Comparison of ENCODE assay signal across 8 cellular contexts in genomic region chr11:66592457-66593302, GRCh38. TPM values are rescaled to one million over a fixed set of nuclear protein-coding genes. Genes with fewer than 3 reads are reported as not detected.
DNase-seq lines count a peak whose midpoint lies in the region; ATAC-seq, FAIRE-seq and TF ChIP-seq lines count a peak whose summit lies in the region.

Gene CCDC87, minus strand, starts transcription at chr11:66593063. Its CDS starts 48 bp downstream, at chr11:66593015.
Gene CCS, plus strand, starts transcription at chr11:66593185. Its CDS starts 77 bp downstream, at chr11:66593262.

- peak; percentile 45 to 68; a peak in 3 of 4 replicates for TF ChIP-seq RAD21 in H1 (IDR thresholded peaks at IDR 0.05 in 1 of 2, conservative IDR thresholded peaks at IDR 0.05 in 1 of 2; ENCODE audit: low read depth in 2 of 2, low read length in 2 of 2)

- peak within 1 kb of the TSS; percentile 96 for H3K27ac Mint-ChIP-seq in activated CD8-positive, alpha-beta memory T cell treated with anti-CD3 and anti-CD28 coated beads, Interleukin-2, amount 10 ng/mL, durations not matched to agents 7 days and 5 days
- peak within 1 kb of the TSS; percentile 100 for H3K27ac Mint-ChIP-seq in mesothelial cell of epicardium

- in situ Hi-C loops in Caki2 (cut with HindIII; ENCODE audit: low pct_unique_long_range_greater_than_20kb, low sequenced_read_pairs), result no loop called here

- peak within 1 kb of the TSS; percentile 60 to 92 for H3K4me2 ChIP-seq in H1 (ENCODE audit: insufficient read depth in 1 of 2, low read depth in 2 of 2, low read length in 2 of 2)

- H2BK12ac ChIP-seq in H1 (ENCODE audit: low read depth, low read length), result peak within 1 kb of the TSS; percentile 79

- peak within 1 kb of the TSS; percentile 50 for H4K91ac ChIP-seq in H1 (replicated peaks; ENCODE audit: insufficient read length, low read length)

- H2BK15ac ChIP-seq in H1 (ENCODE audit: low read length), result no peak within 1 kb of the TSS

- peaks cover 0 to 11% (median 7%) of the 10 kb centered on the region in 4 experiments; a peak in 6 of 7 replicates for H3K4me1 ChIP-seq in H1 (replicated peaks in 1 of 4; ENCODE audit: control insufficient read depth in 3 of 4, insufficient read depth in 4 of 4, low read length in 3 of 4)

- 0 out of 3 replicates have a peak, but pooled peaks of 1 of the 2 experiments have one; percentile 14 for TF ChIP-seq EP300 in H1 (IDR thresholded peaks at IDR 0.05; ENCODE audit: borderline replicate concordance in 1 of 2, low read depth in 2 of 2, low read length in 2 of 2)

- H2AK5ac ChIP-seq in H1 (ENCODE audit: low read depth, low read length), result peak within 1 kb of the TSS; percentile 95; the same call in 1 of the 2 replicates

- 21% methylated on average over 66 of the region's 68 CpGs; no CpG with 5 or more reads in 1 of the 2 experiments for WGBS in H1 (ENCODE audit: extremely low coverage in 1 of 2, insufficient coverage in 1 of 2, insufficient read length in 1 of 2, insufficient replicate concordance in 2 of 2, low coverage in 1 of 2, low lambda C conversion rate in 2 of 2, missing lambda C conversion rate in 1 of 2), 2 experiments

- no peak within 1 kb of the TSS for H3K23ac ChIP-seq in H1 (ENCODE audit: insufficient read length)

- H3K9me3 Mint-ChIP-seq in activated CD8-positive, alpha-beta memory T cell treated with anti-CD3 and anti-CD28 coated beads, Interleukin-2, amount 10 ng/mL, durations not matched to agents 7 days and 5 days (ENCODE audit: low read depth), result no peaks in the 10 kb centered on the region
- H3K9me3 Mint-ChIP-seq in mesothelial cell of epicardium, result peaks cover 7% of the 10 kb centered on the region

- ATAC-seq in GM21360 (IDR thresholded peaks at IDR 0.05; ENCODE audit: unreplicated experiment), result peak; percentile 86
- peak; percentile 98 for ATAC-seq in activated CD8-positive, alpha-beta memory T cell treated with anti-CD3 and anti-CD28 coated beads, Interleukin-2, amount 10 ng/mL, durations not matched to agents 7 days and 5 days

- H3K9ac ChIP-seq in H1 (replicated peaks in 1 of 4; ENCODE audit: extremely low read depth in 1 of 4, low read depth in 3 of 4, low read length in 3 of 4), result peak within 1 kb of the TSS in 3 of 4 experiments; percentile 52 to 70 (median 67); a peak in 5 of 7 replicates

- no peak for FAIRE-seq in H1 (lab: Jason Lieb, UNC)

- H3K9me3 ChIP-seq in H1 (ENCODE audit: insufficient read depth in 2 of 2, low read depth in 1 of 2, low read length in 1 of 2), result peaks cover 9 to 17% of the 10 kb centered on the region in 2 experiments

- peak; percentile 91 to 99 (median 91) for TF ChIP-seq CTCF in H1 (IDR thresholded peaks at IDR 0.05; ENCODE audit: control extremely low read depth in 1 of 3, insufficient read depth in 1 of 3, low read depth in 1 of 3, low read length in 3 of 3)
- TF ChIP-seq CTCF in mesothelial cell of epicardium (IDR thresholded peaks at IDR 0.05; ENCODE audit: unreplicated experiment), result peak; percentile 48

- peak within 1 kb of the TSS; percentile 94 for H4K8ac ChIP-seq in H1 (ENCODE audit: extremely low read depth, insufficient read depth, low read length)

- peak within 1 kb of the TSS; percentile 61 for H4K5ac ChIP-seq in H1 (ENCODE audit: insufficient read length, low read depth, low read length)

- peak within 1 kb of the TSS; percentile 56; the same call in 1 of the 2 replicates for H3K18ac ChIP-seq in H1 (ENCODE audit: extremely low read depth, low read length)

- peak within 1 kb of the TSS; percentile 94 for H3K4me3 Mint-ChIP-seq in activated CD8-positive, alpha-beta memory T cell treated with anti-CD3 and anti-CD28 coated beads, Interleukin-2, amount 10 ng/mL, durations not matched to agents 7 days and 5 days
- peak within 1 kb of the TSS; percentile 100 for H3K4me3 Mint-ChIP-seq in mesothelial cell of epicardium

- DNase-seq in Caki2 (ENCODE audit: low read depth) (peak; percentile 90), HT1080 (ENCODE audit: low read depth) (peak; percentile 92), H1 (ENCODE audit: low read depth in 1 of 2, low spot score in 2 of 2) (peak; percentile 85 to 98), mesothelial cell of epicardium (ENCODE audit: low spot score in 2 of 2, unreplicated experiment in 2 of 2) (peak; percentile 98 to 99)
- peak; percentile 97 for DNase-seq in NK-92 treated with Interleukin-12 subunit alpha and Interleukin-12 subunit beta, amount 100 ng/mL, for 24 hours (lab: John Stamatoyannopoulos, UW)
- DNase-seq in activated CD8-positive, alpha-beta memory T cell treated with anti-CD3 and anti-CD28 coated beads, Interleukin-2, amount 10 ng/mL, durations not matched to agents 7 days and 5 days, result peak; percentile 99
- peak; percentile 98 to 99 for DNase-seq in stimulated activated CD8-positive, alpha-beta memory T cell treated with anti-CD3 and anti-CD28 coated beads, Interleukin-15, amount 100 ng/mL, for 48 hours (ENCODE audit: low read depth in 2 of 2)

- peak within 1 kb of the TSS; percentile 40; the same call in 1 of the 2 replicates for H2BK20ac ChIP-seq in H1 (ENCODE audit: low read length)

- peaks cover 0 to 10% (median 4%) of the 10 kb centered on the region in 4 experiments; a peak in 3 of 7 replicates for H3K27me3 ChIP-seq in H1 (replicated peaks in 1 of 4; ENCODE audit: control insufficient read depth in 3 of 4, extremely low read depth in 1 of 4, insufficient read depth in 3 of 4, low read length in 3 of 4)

- H3K56ac ChIP-seq in H1 (replicated peaks; ENCODE audit: insufficient read length, low read depth, low read length), result peak within 1 kb of the TSS; percentile 12

- no peaks in the 10 kb centered on the region for H4K20me1 ChIP-seq in H1 (replicated peaks in 1 of 2; ENCODE audit: control insufficient read depth in 1 of 2, insufficient read depth in 2 of 2, low read length in 2 of 2)

- POLR2A ChIA-PET in H1 (lab: Charles Lee; ENCODE audit: partially characterized antibody), result interaction anchor here (0.7 to 65.3 kb wide), 13 partner anchors 9 to 86 kb away, joined by 3 to 2165 read pairs (median 4); partner anchors contain the start of genes ACTN3, CTSF, RBM14 and RBM4

- CTCF ChIA-PET in activated CD8-positive, alpha-beta memory T cell treated with anti-CD3 and anti-CD28 coated beads, Interleukin-2, amount 10 ng/mL, durations not matched to agents 7 days and 5 days (lab: Charles Lee), result interaction anchor here (0.6 to 6.2 kb wide), 15 partner anchors 14 to 86 kb away, joined by 3 to 60 read pairs (median 4); partner anchors contain the start of genes ACTN3, RBM14, RBM4 and RBM4B
- CTCF ChIA-PET in H1 (lab: Charles Lee; ENCODE audit: partially characterized antibody), result interaction anchor here (0.9 to 3.5 kb wide), 20 partner anchors 9 to 101 kb away, joined by 3 to 43 read pairs (median 6); partner anchors contain the start of genes ACTN3, CTSF, RBM4 and RBM4B

- H3K27me3 Mint-ChIP-seq in activated CD8-positive, alpha-beta memory T cell treated with anti-CD3 and anti-CD28 coated beads, Interleukin-2, amount 10 ng/mL, durations not matched to agents 7 days and 5 days, result peaks cover 6% of the 10 kb centered on the region
- no peaks in the 10 kb centered on the region for H3K27me3 Mint-ChIP-seq in mesothelial cell of epicardium (ENCODE audit: low read depth)

- no peaks in the 10 kb centered on the region; a peak in 1 of 8 replicates for H3K36me3 ChIP-seq in H1 (ENCODE audit: control insufficient read depth in 2 of 4, insufficient read depth in 4 of 4, low read length in 3 of 4)

- TF ChIP-seq POLR2A in H1 (IDR thresholded peaks at IDR 0.05; ENCODE audit: control extremely low read depth in 1 of 2, low read depth in 2 of 2, low read length in 2 of 2), result peak; percentile 42 to 79; a peak in 2 of 3 replicates

- H2BK5ac ChIP-seq in H1 (ENCODE audit: low read depth, low read length), result peak within 1 kb of the TSS; percentile 47

- H3K4me1 Mint-ChIP-seq in activated CD8-positive, alpha-beta memory T cell treated with anti-CD3 and anti-CD28 coated beads, Interleukin-2, amount 10 ng/mL, durations not matched to agents 7 days and 5 days, result peaks cover 28% of the 10 kb centered on the region
- peaks cover 24% of the 10 kb centered on the region for H3K4me1 Mint-ChIP-seq in mesothelial cell of epicardium

- peak within 1 kb of the TSS; percentile 49 to 73 (median 64) for H3K4me3 ChIP-seq in H1 (ENCODE audit: extremely low read depth in 1 of 4, insufficient read depth in 2 of 4, low read depth in 3 of 4, low read length in 4 of 4)

- H3K79me1 ChIP-seq in H1 (ENCODE audit: low read depth, low read length), result peaks cover 5% of the 10 kb centered on the region

- peaks cover 0 to 5% of the 10 kb centered on the region in 2 experiments; a peak in 2 of 4 replicates for H3K79me2 ChIP-seq in H1 (ENCODE audit: control insufficient read depth in 1 of 2, insufficient read depth in 2 of 2, low read length in 2 of 2)

- peaks cover 9% of the 10 kb centered on the region for H3K23me2 ChIP-seq in H1 (ENCODE audit: low read depth, low read length)

- H2AFZ ChIP-seq in H1 (ENCODE audit: low read length), result peak within 1 kb of the TSS; percentile 46; the same call in 1 of the 2 replicates

- no peaks in the 10 kb centered on the region for H3K36me3 Mint-ChIP-seq in activated CD8-positive, alpha-beta memory T cell treated with anti-CD3 and anti-CD28 coated beads, Interleukin-2, amount 10 ng/mL, durations not matched to agents 7 days and 5 days
- no peaks in the 10 kb centered on the region for H3K36me3 Mint-ChIP-seq in mesothelial cell of epicardium

- H3K14ac ChIP-seq in H1 (ENCODE audit: insufficient read length), result no peak within 1 kb of the TSS

- H3K27ac ChIP-seq in H1 (ENCODE audit: low read depth, low read length), result peak within 1 kb of the TSS; percentile 57

- peak within 1 kb of the TSS; percentile 94 for H3K4ac ChIP-seq in H1 (replicated peaks; ENCODE audit: insufficient read length, low read depth, low read length)

- H2BK120ac ChIP-seq in H1 (replicated peaks; ENCODE audit: low read depth, low read length), result no peak within 1 kb of the TSS

RNA-seq across cellular contexts. Expression of gene CCDC87, which starts in this region (rescaled TPM):
- total RNA-seq in Caki2 (2014; rRNA removed; shearing (Covaris generic); ENCODE audit: low replicate concordance), result 0.41 and 0.61 TPM in 2 replicates
- total RNA-seq in HT1080 (2014; rRNA removed; shearing (Covaris generic)), result 0.03 TPM in 1 of 2 replicates, not detected in the other
- 0.10 and 0.15 TPM in 2 replicates for polyA plus RNA-seq in HT1080 (2015; cell fraction: cytosol; rRNA removed)
- 0.27 and 0.28 TPM in 2 replicates for polyA plus RNA-seq in HT1080 (2015; cell fraction: nucleus; rRNA removed)
- total RNA-seq in activated CD8-positive, alpha-beta memory T cell treated with anti-CD3 and anti-CD28 coated beads, Interleukin-2, amount 10 ng/mL, durations not matched to agents 7 days and 5 days, result under 1 TPM in 1 of 2 experiments, not detected in 1; 0.12 TPM
- 0.99 and 1.1 TPM in 2 replicates for total RNA-seq in H1 (2021; fragmentation: NEBNext Ultra II Directional; extraction: Animal tissue kit (Norgen Biotek cat#: 25700))
- 0.32 and 0.63 TPM in 2 replicates for polyA plus RNA-seq in H1 (2011; rRNA removed)
- polyA plus RNA-seq in H1 (2011; cell fraction: cytosol; rRNA removed), result 0.25 TPM
- polyA plus RNA-seq in H1 (2011; cell fraction: nucleus; rRNA removed), result 0.68 TPM
- 0.43 to 0.65 TPM (median 0.54 TPM) in 4 replicates for polyA plus RNA-seq in H1 (2012, experiment 1 of 2)
- polyA plus RNA-seq in H1 (2012, experiment 2 of 2), result 0.92 TPM
- 0.36 TPM for polyA plus RNA-seq in H1 (2013, experiment 1 of 2)
- polyA plus RNA-seq in H1 (2013, experiment 2 of 2), result 0.33 TPM
- 0.80 and 1.3 TPM in 2 replicates for polyA minus RNA-seq in H1 (2011; rRNA and poly(A)+ RNA removed)
- polyA minus RNA-seq in H1 (2011; cell fraction: cytosol; rRNA and poly(A)+ RNA removed), result 0.51 TPM
- polyA minus RNA-seq in H1 (2011; cell fraction: nucleus; rRNA and poly(A)+ RNA removed), result 2.3 TPM
- 0.25 to 0.42 TPM (median 0.41 TPM) in 3 replicates for total RNA-seq in mesothelial cell of epicardium

RNA-seq across cellular contexts. Expression of gene CCS, which starts in this region (rescaled TPM):
- total RNA-seq in Caki2 (2014; rRNA removed; shearing (Covaris generic); ENCODE audit: low replicate concordance), result 38.1 and 43.5 TPM in 2 replicates
- total RNA-seq in HT1080 (2014; rRNA removed; shearing (Covaris generic)), result 12.6 and 13.2 TPM in 2 replicates
- 12.3 and 15.6 TPM in 2 replicates for polyA plus RNA-seq in HT1080 (2015; cell fraction: cytosol; rRNA removed)
- polyA plus RNA-seq in HT1080 (2015; cell fraction: nucleus; rRNA removed), result 44.1 and 53.5 TPM in 2 replicates
- 10 to 100 TPM; 30.1 to 38.0 TPM for total RNA-seq in activated CD8-positive, alpha-beta memory T cell treated with anti-CD3 and anti-CD28 coated beads, Interleukin-2, amount 10 ng/mL, durations not matched to agents 7 days and 5 days
- 35.2 and 37.1 TPM in 2 replicates for total RNA-seq in H1 (2021; fragmentation: NEBNext Ultra II Directional; extraction: Animal tissue kit (Norgen Biotek cat#: 25700))
- 37.7 and 57.7 TPM in 2 replicates for polyA plus RNA-seq in H1 (2011; rRNA removed)
- polyA plus RNA-seq in H1 (2011; cell fraction: cytosol; rRNA removed), result 62.4 TPM
- polyA plus RNA-seq in H1 (2011; cell fraction: nucleus; rRNA removed), result 104 TPM
- 55.1 to 70.7 TPM (median 62.8 TPM) in 4 replicates for polyA plus RNA-seq in H1 (2012, experiment 1 of 2)
- polyA plus RNA-seq in H1 (2012, experiment 2 of 2), result 30.4 TPM
- 32.0 TPM for polyA plus RNA-seq in H1 (2013, experiment 1 of 2)
- 33.7 TPM for polyA plus RNA-seq in H1 (2013, experiment 2 of 2)
- 21.6 and 22.1 TPM in 2 replicates for polyA minus RNA-seq in H1 (2011; rRNA and poly(A)+ RNA removed)
- 32.1 TPM for polyA minus RNA-seq in H1 (2011; cell fraction: cytosol; rRNA and poly(A)+ RNA removed)
- polyA minus RNA-seq in H1 (2011; cell fraction: nucleus; rRNA and poly(A)+ RNA removed), result 30.1 TPM
- total RNA-seq in mesothelial cell of epicardium, result 79.8 to 81.4 TPM (median 80.7 TPM) in 3 replicates

Comparison
In these comparisons a context has a peak if more than half of its experiments do, and no peak if none do; other contexts are left out.
1. Peak in every context shown above with its lines: DNase-seq, ATAC-seq, H3K4me3 ChIP-seq and H3K27ac ChIP-seq.